In the genomic region with DNA sequence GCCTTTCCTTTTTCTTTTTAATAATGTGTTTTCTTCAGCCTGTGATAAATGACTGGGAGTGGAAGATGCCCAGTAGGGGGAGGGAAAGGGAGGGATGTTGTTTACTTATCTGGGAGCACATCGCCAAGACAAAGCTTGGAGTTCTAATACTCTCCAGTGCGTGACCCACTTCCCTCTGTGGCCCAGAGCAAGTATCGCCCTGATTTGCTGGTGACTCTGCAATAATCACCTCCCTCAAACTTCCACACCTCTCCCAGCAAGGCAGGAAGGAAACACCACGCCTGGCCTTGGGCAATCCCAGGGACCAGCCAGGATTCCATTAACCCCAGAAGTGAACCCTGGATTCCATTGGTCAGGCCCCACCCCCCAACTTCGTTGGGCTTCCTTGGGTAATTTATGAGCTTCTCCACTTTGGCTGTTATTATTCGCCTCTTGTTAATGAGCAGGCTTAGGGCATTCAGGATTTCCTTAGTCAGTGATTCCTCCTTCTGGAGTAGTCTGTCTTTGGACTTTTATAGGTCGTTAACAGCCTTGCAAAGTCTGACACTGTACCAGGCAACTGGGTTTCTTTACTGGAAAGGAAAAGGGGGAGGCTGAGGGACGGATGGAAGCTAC, we compare ENCODE assay signal across 10 cellular contexts. TPM values are rescaled to one million over a fixed set of nuclear protein-coding genes. Genes with fewer than 3 reads are reported as not detected.
DNase-seq lines count a peak whose midpoint lies in the region; ATAC-seq, FAIRE-seq and TF ChIP-seq lines count a peak whose summit lies in the region.
"Had no signal": no experiment of that assay in that cellular context is flagged by ENCODE, and none has a peak within 500 bp of the region (broad histone marks: within the 10 kb centered on the region; RNA-seq: fewer than 3 reads in every experiment).

No MANE protein-coding gene starts in this region.

- H3K9me3 Mint-ChIP-seq in WTC11 = no peaks in the 10 kb centered on the region
- no peaks in the 10 kb centered on the region for H3K9me3 Mint-ChIP-seq in activated CD4-positive, alpha-beta T cell treated with anti-CD3 and anti-CD28 coated beads for 36 hours (ENCODE audit: low read depth)

- peaks cover 36% of the 10 kb centered on the region for H3K4me1 Mint-ChIP-seq in WTC11
- no peaks in the 10 kb centered on the region for H3K4me1 Mint-ChIP-seq in activated CD4-positive, alpha-beta T cell treated with anti-CD3 and anti-CD28 coated beads for 36 hours

- H3K27me3 ChIP-seq in H7 (ENCODE audit: control insufficient read depth, insufficient read depth, low read length) = no peaks in the 10 kb centered on the region
- H3K27me3 ChIP-seq in keratinocyte (ENCODE audit: control insufficient read depth, extremely low read depth, insufficient read depth, low read length) = no peaks in the 10 kb centered on the region
- H3K27me3 ChIP-seq in smooth muscle cell (ENCODE audit: low read depth) = no peaks in the 10 kb centered on the region

- CTCF ChIA-PET in WTC11 (lab: Charles Lee) = interaction anchor here (0.6 to 2.0 kb wide), 6 partner anchors 14 to 505 kb away, joined by 3 to 8 read pairs (median 5); no protein-coding TSS in a partner anchor
- CTCF ChIA-PET in activated CD4-positive, alpha-beta T cell treated with anti-CD3 and anti-CD28 coated beads for 36 hours (lab: Charles Lee) = interaction anchor here (2.1 kb wide), 1 partner anchor 97 kb away, joined by 6 read pairs; no protein-coding TSS in a partner anchor

- H3K4me3 ChIP-seq in H7 (ENCODE audit: insufficient read depth, low read depth, low read length) (no peak overlapping the region), keratinocyte (ENCODE audit: control insufficient read depth in 2 of 3, extremely low read depth in 1 of 3, insufficient read depth in 2 of 3, low read depth in 1 of 3, low read length in 3 of 3) (peak overlapping the region in 2 of 3 experiments; percentile 35 to 38), smooth muscle cell (no peak overlapping the region)

- POLR2A ChIA-PET in WTC11 (lab: Charles Lee) = no interaction called here
- POLR2A ChIA-PET in activated CD4-positive, alpha-beta T cell treated with anti-CD3 and anti-CD28 coated beads for 36 hours (lab: Charles Lee) = no interaction called here

- no peaks in the 10 kb centered on the region for H3K9me1 ChIP-seq in keratinocyte (ENCODE audit: control insufficient read depth, extremely low read depth, insufficient read depth, low read length)

- H2AFZ ChIP-seq in keratinocyte (ENCODE audit: control insufficient read depth, low read length) = peak overlapping the region; percentile 45
- H2AFZ ChIP-seq in smooth muscle cell (ENCODE audit: low read depth) = peak overlapping the region; percentile 48

- no peaks in the 10 kb centered on the region for H3K9me3 ChIP-seq in keratinocyte (ENCODE audit: control insufficient read depth, low read depth, low read length)
- no peaks in the 10 kb centered on the region for H3K9me3 ChIP-seq in smooth muscle cell (replicated peaks; ENCODE audit: low read depth)

- peaks cover 54% of the 10 kb centered on the region for H3K4me1 ChIP-seq in keratinocyte (ENCODE audit: control insufficient read depth, extremely low read depth, insufficient read depth, low read length)
- H3K4me1 ChIP-seq in smooth muscle cell (ENCODE audit: low read depth) = peaks cover 6% of the 10 kb centered on the region

- DNase-seq in H7 (peak; percentile 53), WTC11 (ENCODE audit: low spot score) (no peak), keratinocyte (ENCODE audit: low read depth, low spot score) (no peak), smooth muscle cell (lab: John Stamatoyannopoulos, UW; ENCODE audit: unreplicated experiment) (no peak), SW 1271 (lab: John Stamatoyannopoulos, UW) (no peak)
- no peak for DNase-seq in activated CD4-positive, alpha-beta T cell treated with anti-CD3 and anti-CD28 coated beads for 36 hours
- DNase-seq: activated gamma-delta T cell had no signal

- peaks cover 3% of the 10 kb centered on the region for H3F3A ChIP-seq in smooth muscle cell (ENCODE audit: low read depth)

- H3K9ac ChIP-seq in keratinocyte (ENCODE audit: control insufficient read depth, extremely low read depth, insufficient read depth, low read length) (peak overlapping the region; percentile 82), smooth muscle cell (ENCODE audit: low read depth) (no peak overlapping the region)

- intact Hi-C loops in activated CD4-positive, alpha-beta T cell treated with anti-CD3 and anti-CD28 coated beads for 36 hours (cut with DNase I, micrococcal nuclease) = no loop called here

- no peak for TF ChIP-seq CTCF in WTC11 (IDR thresholded peaks at IDR 0.05)
- peak; percentile 9 to 15 (median 15) for TF ChIP-seq CTCF in keratinocyte (optimal IDR thresholded peaks at IDR 0.05 in 1 of 3, IDR thresholded peaks at IDR 0.05 in 1 of 3, conservative IDR thresholded peaks at IDR 0.05 in 1 of 3; ENCODE audit: extremely low read depth in 1 of 3, insufficient read depth in 2 of 3, low read length in 3 of 3)
- no peak for TF ChIP-seq CTCF in smooth muscle cell (IDR thresholded peaks at IDR 0.05; ENCODE audit: borderline replicate concordance, insufficient read depth, poor library complexity, severe bottlenecking)

- ATAC-seq in WTC11 (peak; percentile 46), HG02798 (IDR thresholded peaks at IDR 0.05; ENCODE audit: poor library complexity, unreplicated experiment) (no peak), GM21526 (IDR thresholded peaks at IDR 0.05; ENCODE audit: low FRiP score, unreplicated experiment) (no peak)
- ATAC-seq in activated CD4-positive, alpha-beta T cell treated with anti-CD3 and anti-CD28 coated beads for 36 hours = no peak

- H3K27ac ChIP-seq in keratinocyte (ENCODE audit: control insufficient read depth, insufficient read depth, low read length) (peak overlapping the region; percentile 99), smooth muscle cell (ENCODE audit: low read depth) (peak overlapping the region; percentile 86)

- dilution Hi-C loops in keratinocyte (cut with MboI; ENCODE audit: extremely low pct_ligation_motif_present, low sequenced_read_pairs) = no loop called here

- no peak overlapping the region for H3K4me3 Mint-ChIP-seq in WTC11
- no peak overlapping the region for H3K4me3 Mint-ChIP-seq in activated CD4-positive, alpha-beta T cell treated with anti-CD3 and anti-CD28 coated beads for 36 hours

- FAIRE-seq in keratinocyte (lab: Jason Lieb, UNC) = no peak
- FAIRE-seq: islet of Langerhans had no signal

- no peaks in the 10 kb centered on the region for H3K36me3 Mint-ChIP-seq in WTC11
- H3K36me3 Mint-ChIP-seq in activated CD4-positive, alpha-beta T cell treated with anti-CD3 and anti-CD28 coated beads for 36 hours (ENCODE audit: low read depth) = no peaks in the 10 kb centered on the region

- H3K27me3 Mint-ChIP-seq in WTC11 (ENCODE audit: low read depth) = peaks cover 12% of the 10 kb centered on the region
- H3K27me3 Mint-ChIP-seq in activated CD4-positive, alpha-beta T cell treated with anti-CD3 and anti-CD28 coated beads for 36 hours = peaks cover 11% of the 10 kb centered on the region

- H3K79me2 ChIP-seq in keratinocyte (ENCODE audit: control insufficient read depth, insufficient read depth, low read length) = no peaks in the 10 kb centered on the region
- H3K79me2 ChIP-seq in smooth muscle cell (ENCODE audit: low read depth) = no peaks in the 10 kb centered on the region

- peak overlapping the region; percentile 81 for H3K4me2 ChIP-seq in keratinocyte (ENCODE audit: control insufficient read depth, extremely low read depth, insufficient read depth, low read depth, low read length)
- H3K4me2 ChIP-seq in smooth muscle cell = peak overlapping the region; percentile 71

- H4K20me1 ChIP-seq in keratinocyte (ENCODE audit: control insufficient read depth, extremely low read depth, insufficient read depth, low read length) = no peaks in the 10 kb centered on the region
- no peaks in the 10 kb centered on the region for H4K20me1 ChIP-seq in smooth muscle cell (ENCODE audit: low read depth)

- H3K36me3 ChIP-seq in H7 (replicated peaks; ENCODE audit: control insufficient read depth, insufficient read depth, low read length) (no peaks in the 10 kb centered on the region), keratinocyte (ENCODE audit: control insufficient read depth in 2 of 2, extremely low read depth in 1 of 2, insufficient read depth in 2 of 2, low read length in 2 of 2) (no peaks in the 10 kb centered on the region), smooth muscle cell (ENCODE audit: low read depth) (no peaks in the 10 kb centered on the region)

- 13% methylated on average over 8 of the region's 8 CpGs for WGBS in smooth muscle cell (ENCODE audit: low lambda C conversion rate)

- peak overlapping the region; percentile 24 for H3K27ac Mint-ChIP-seq in WTC11
- H3K27ac Mint-ChIP-seq in activated CD4-positive, alpha-beta T cell treated with anti-CD3 and anti-CD28 coated beads for 36 hours = no peak overlapping the region

TF ChIP-seq in WTC11, 78 proteins besides CTCF, POLR2A, EP300 and RAD21:
- no peak for TF ChIP-seq FOXK1 (CRISPR knock-in tag; IDR thresholded peaks at IDR 0.05)
- no peak for TF ChIP-seq SMAD4 (CRISPR knock-in tag; IDR thresholded peaks at IDR 0.05)
- TF ChIP-seq GTF2I (CRISPR knock-in tag; conservative IDR thresholded peaks at IDR 0.05) = no peak
- TF ChIP-seq ZNF232 (CRISPR knock-in tag; IDR thresholded peaks at IDR 0.05) = no peak

RNA-seq across cellular contexts. Expression of a gene that starts 24.3 kb away (rescaled TPM):
- total RNA-seq in H7 (2014; rRNA removed; shearing (Covaris generic)) = 0.21 and 0.33 TPM in 2 replicates
- total RNA-seq in WTC11 (2021) = 1.5 to 3.0 TPM (median 2.5 TPM) in 3 replicates
- 7.7 to 20.5 TPM (median 13.0 TPM) in 3 replicates for polyA plus RNA-seq in keratinocyte
- polyA plus RNA-seq in keratinocyte (2011; ENCODE audit: low read depth) = 130 TPM
- 11.8 and 16.0 TPM in 2 replicates for polyA plus RNA-seq in keratinocyte (2011; cell fraction: cytosol; rRNA removed)
- polyA plus RNA-seq in keratinocyte (2011; cell fraction: nucleus; rRNA removed) = 45.0 and 50.1 TPM in 2 replicates
- 6.6 and 97.1 TPM in 2 replicates for polyA plus RNA-seq in keratinocyte (2012; ENCODE audit: low replicate concordance)
- polyA minus RNA-seq in keratinocyte = 9.4 to 18.6 TPM (median 14.9 TPM) in 3 replicates
- 10.4 TPM for polyA minus RNA-seq in keratinocyte (2011; cell fraction: cytosol; rRNA and poly(A)+ RNA removed)
- polyA minus RNA-seq in keratinocyte (2011; cell fraction: nucleus; rRNA and poly(A)+ RNA removed) = 23.3 and 32.6 TPM in 2 replicates
- total RNA-seq in smooth muscle cell = 5.6 and 10.5 TPM in 2 replicates
- 0.87 and 4.9 TPM in 2 replicates for polyA plus RNA-seq in smooth muscle cell
- not detected for total RNA-seq in activated CD4-positive, alpha-beta T cell treated with anti-CD3 and anti-CD28 coated beads for 36 hours

Comparison
In these comparisons a context has a peak if more than half of its experiments do, and no peak if none do; other contexts are left out.
1. H3K4me3 ChIP-seq: peak in keratinocyte (2 of 3); none in H7 (single experiment) and smooth muscle cell (single experiment).
2. CTCF ChIP-seq: peak in keratinocyte (3 of 3); none in WTC11 (single experiment) and smooth muscle cell (single experiment).